1 cellular context compared by ENCODE assay signal in the genomic region with DNA sequence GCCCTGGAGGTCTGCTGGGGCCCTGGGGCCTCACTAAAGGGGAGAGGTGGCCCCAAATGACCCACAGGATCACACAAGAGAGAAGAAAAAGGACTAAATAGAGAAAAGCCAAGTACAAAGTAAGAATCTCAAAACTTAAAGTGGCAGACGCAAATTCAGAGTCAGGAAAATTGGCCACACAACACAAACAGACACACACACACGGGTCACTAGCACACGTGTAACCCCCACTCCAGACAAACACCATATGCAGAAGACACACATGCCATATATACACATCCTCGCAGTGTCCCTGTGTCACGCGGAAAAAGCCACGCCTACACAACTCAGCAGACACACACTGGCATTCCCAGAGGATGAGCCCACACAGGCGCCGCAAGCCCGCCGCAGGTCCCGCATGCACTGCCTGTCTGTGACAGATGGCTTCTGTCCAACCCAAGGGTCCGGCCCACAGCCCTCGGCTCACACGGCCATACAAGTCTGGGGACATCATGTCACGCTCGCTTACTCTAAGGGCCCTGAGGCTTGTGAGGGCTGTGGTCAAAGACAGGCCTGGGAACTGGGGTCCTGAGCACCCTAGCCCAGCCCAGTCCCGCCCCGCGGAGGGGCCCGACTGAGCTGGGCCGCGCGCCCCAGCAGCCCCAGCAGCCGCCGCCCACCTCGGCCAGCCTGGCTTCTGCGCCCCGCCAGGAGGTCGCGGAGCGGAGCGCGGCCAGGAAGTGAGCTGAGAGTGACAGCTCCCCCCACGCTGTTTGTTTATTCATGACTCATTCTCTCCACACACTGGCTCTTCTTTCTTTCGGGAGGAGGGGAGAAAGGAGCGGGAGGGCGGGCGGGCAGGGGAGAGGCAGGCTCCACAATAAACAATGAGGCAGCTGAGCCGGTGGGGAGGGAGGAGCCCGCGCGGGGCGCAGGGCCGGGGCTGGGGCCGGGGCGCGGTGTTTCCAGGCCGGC.
TF ChIP-seq lines count a peak whose summit lies in the region.

No MANE protein-coding gene starts in this region.

TF ChIP-seq in GM12878, 131 proteins besides CTCF, POLR2A, EP300 and RAD21 (continued from another document):
- TF ChIP-seq, protein P1, sequence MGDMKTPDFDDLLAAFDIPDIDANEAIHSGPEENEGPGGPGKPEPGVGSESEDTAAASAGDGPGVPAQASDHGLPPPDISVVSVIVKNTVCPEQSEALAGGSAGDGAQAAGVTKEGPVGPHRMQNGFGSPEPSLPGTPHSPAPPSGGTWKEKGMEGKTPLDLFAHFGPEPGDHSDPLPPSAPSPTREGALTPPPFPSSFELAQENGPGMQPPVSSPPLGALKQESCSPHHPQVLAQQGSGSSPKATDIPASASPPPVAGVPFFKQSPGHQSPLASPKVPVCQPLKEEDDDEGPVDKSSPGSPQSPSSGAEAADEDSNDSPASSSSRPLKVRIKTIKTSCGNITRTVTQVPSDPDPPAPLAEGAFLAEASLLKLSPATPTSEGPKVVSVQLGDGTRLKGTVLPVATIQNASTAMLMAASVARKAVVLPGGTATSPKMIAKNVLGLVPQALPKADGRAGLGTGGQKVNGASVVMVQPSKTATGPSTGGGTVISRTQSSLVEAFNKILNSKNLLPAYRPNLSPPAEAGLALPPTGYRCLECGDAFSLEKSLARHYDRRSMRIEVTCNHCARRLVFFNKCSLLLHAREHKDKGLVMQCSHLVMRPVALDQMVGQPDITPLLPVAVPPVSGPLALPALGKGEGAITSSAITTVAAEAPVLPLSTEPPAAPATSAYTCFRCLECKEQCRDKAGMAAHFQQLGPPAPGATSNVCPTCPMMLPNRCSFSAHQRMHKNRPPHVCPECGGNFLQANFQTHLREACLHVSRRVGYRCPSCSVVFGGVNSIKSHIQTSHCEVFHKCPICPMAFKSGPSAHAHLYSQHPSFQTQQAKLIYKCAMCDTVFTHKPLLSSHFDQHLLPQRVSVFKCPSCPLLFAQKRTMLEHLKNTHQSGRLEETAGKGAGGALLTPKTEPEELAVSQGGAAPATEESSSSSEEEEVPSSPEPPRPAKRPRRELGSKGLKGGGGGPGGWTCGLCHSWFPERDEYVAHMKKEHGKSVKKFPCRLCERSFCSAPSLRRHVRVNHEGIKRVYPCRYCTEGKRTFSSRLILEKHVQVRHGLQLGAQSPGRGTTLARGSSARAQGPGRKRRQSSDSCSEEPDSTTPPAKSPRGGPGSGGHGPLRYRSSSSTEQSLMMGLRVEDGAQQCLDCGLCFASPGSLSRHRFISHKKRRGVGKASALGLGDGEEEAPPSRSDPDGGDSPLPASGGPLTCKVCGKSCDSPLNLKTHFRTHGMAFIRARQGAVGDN (IDR thresholded peaks at IDR 0.05) = peak; percentile 46; the same call in 1 of the 2 replicates
- TF ChIP-seq, protein P2, sequence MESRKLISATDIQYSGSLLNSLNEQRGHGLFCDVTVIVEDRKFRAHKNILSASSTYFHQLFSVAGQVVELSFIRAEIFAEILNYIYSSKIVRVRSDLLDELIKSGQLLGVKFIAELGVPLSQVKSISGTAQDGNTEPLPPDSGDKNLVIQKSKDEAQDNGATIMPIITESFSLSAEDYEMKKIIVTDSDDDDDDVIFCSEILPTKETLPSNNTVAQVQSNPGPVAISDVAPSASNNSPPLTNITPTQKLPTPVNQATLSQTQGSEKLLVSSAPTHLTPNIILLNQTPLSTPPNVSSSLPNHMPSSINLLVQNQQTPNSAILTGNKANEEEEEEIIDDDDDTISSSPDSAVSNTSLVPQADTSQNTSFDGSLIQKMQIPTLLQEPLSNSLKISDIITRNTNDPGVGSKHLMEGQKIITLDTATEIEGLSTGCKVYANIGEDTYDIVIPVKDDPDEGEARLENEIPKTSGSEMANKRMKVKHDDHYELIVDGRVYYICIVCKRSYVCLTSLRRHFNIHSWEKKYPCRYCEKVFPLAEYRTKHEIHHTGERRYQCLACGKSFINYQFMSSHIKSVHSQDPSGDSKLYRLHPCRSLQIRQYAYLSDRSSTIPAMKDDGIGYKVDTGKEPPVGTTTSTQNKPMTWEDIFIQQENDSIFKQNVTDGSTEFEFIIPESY (IDR thresholded peaks at IDR 0.05) = 0 out of 2 replicates have a peak, but pooled peaks have one; percentile 22
- TF ChIP-seq SMAD1 (IDR thresholded peaks at IDR 0.05; ENCODE audit: low read depth, partially characterized antibody) (no peak), GATAD2B (conservative IDR thresholded peaks at IDR 0.05; ENCODE audit: low read depth) (peak; percentile 77; the same call in 1 of the 2 replicates), PML (IDR thresholded peaks at IDR 0.05; ENCODE audit: low read length) (no peak), POU2F2 (IDR thresholded peaks at IDR 0.05; ENCODE audit: borderline replicate concordance, low read depth, low read length) (peak; percentile 90; the same call in 2 of the 3 replicates), CREM (IDR thresholded peaks at IDR 0.05; ENCODE audit: low read depth) (no peak), CBX3 (IDR thresholded peaks at IDR 0.05; ENCODE audit: borderline replicate concordance, low read depth) (no peak), HCFC1 (IDR thresholded peaks at IDR 0.05; ENCODE audit: low read length) (no peak), RUNX3 (IDR thresholded peaks at IDR 0.05; ENCODE audit: low read length) (no peak), SMC3 (IDR thresholded peaks at IDR 0.05; ENCODE audit: borderline replicate concordance, low read length) (no peak), HDAC2 (IDR thresholded peaks at IDR 0.05) (no peak), BMI1 (IDR thresholded peaks at IDR 0.05; ENCODE audit: borderline replicate concordance) (no peak), STAT3 (IDR thresholded peaks at IDR 0.05; ENCODE audit: low read depth, low read length) (no peak), MYB (IDR thresholded peaks at IDR 0.05; ENCODE audit: borderline replicate concordance, low read depth, low read length) (no peak), HDGF (IDR thresholded peaks at IDR 0.05) (0 out of 2 replicates have a peak, but pooled peaks have one; percentile 15), TAF1 (IDR thresholded peaks at IDR 0.05; ENCODE audit: borderline replicate concordance, low read depth, low read length) (no peak), LARP7 (IDR thresholded peaks at IDR 0.05) (peak; percentile 74), EZH2 (IDR thresholded peaks at IDR 0.05; ENCODE audit: borderline replicate concordance, control insufficient read depth, low read depth, low read length) (no peak), BACH1 (IDR thresholded peaks at IDR 0.05; ENCODE audit: borderline replicate concordance) (peak; percentile 45; the same call in 1 of the 2 replicates), EGR1 (IDR thresholded peaks at IDR 0.05; ENCODE audit: borderline replicate concordance in 1 of 2, low read depth in 2 of 2, low read length in 2 of 2) (peak in 1 of 2 experiments; percentile 16; a peak in 1 of 3 replicates), YBX1 (IDR thresholded peaks at IDR 0.05) (no peak), NR2F1 (conservative IDR thresholded peaks at IDR 0.05) (peak; percentile 35; the same call in 1 of the 2 replicates), EED (IDR thresholded peaks at IDR 0.05; ENCODE audit: low read depth) (no peak), ZNF217 (IDR thresholded peaks at IDR 0.05) (no peak)
- TF ChIP-seq, protein P3, sequence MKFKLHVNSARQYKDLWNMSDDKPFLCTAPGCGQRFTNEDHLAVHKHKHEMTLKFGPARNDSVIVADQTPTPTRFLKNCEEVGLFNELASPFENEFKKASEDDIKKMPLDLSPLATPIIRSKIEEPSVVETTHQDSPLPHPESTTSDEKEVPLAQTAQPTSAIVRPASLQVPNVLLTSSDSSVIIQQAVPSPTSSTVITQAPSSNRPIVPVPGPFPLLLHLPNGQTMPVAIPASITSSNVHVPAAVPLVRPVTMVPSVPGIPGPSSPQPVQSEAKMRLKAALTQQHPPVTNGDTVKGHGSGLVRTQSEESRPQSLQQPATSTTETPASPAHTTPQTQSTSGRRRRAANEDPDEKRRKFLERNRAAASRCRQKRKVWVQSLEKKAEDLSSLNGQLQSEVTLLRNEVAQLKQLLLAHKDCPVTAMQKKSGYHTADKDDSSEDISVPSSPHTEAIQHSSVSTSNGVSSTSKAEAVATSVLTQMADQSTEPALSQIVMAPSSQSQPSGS (IDR thresholded peaks at IDR 0.05; ENCODE audit: low read length) = no peak
- TF ChIP-seq, protein P4, sequence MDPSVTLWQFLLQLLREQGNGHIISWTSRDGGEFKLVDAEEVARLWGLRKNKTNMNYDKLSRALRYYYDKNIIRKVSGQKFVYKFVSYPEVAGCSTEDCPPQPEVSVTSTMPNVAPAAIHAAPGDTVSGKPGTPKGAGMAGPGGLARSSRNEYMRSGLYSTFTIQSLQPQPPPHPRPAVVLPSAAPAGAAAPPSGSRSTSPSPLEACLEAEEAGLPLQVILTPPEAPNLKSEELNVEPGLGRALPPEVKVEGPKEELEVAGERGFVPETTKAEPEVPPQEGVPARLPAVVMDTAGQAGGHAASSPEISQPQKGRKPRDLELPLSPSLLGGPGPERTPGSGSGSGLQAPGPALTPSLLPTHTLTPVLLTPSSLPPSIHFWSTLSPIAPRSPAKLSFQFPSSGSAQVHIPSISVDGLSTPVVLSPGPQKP (IDR thresholded peaks at IDR 0.05; ENCODE audit: low read depth, low read length) = no peak
- TF ChIP-seq, protein P5, sequence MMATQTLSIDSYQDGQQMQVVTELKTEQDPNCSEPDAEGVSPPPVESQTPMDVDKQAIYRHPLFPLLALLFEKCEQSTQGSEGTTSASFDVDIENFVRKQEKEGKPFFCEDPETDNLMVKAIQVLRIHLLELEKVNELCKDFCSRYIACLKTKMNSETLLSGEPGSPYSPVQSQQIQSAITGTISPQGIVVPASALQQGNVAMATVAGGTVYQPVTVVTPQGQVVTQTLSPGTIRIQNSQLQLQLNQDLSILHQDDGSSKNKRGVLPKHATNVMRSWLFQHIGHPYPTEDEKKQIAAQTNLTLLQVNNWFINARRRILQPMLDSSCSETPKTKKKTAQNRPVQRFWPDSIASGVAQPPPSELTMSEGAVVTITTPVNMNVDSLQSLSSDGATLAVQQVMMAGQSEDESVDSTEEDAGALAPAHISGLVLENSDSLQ (IDR thresholded peaks at IDR 0.05) = peak; percentile 94
- TF ChIP-seq, protein P6, sequence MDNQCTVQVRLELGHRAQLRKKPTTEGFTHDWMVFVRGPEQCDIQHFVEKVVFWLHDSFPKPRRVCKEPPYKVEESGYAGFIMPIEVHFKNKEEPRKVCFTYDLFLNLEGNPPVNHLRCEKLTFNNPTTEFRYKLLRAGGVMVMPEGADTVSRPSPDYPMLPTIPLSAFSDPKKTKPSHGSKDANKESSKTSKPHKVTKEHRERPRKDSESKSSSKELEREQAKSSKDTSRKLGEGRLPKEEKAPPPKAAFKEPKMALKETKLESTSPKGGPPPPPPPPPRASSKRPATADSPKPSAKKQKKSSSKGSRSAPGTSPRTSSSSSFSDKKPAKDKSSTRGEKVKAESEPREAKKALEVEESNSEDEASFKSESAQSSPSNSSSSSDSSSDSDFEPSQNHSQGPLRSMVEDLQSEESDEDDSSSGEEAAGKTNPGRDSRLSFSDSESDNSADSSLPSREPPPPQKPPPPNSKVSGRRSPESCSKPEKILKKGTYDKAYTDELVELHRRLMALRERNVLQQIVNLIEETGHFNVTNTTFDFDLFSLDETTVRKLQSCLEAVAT (IDR thresholded peaks at IDR 0.05) = peak; percentile 57; the same call in 1 of the 2 replicates
- TF ChIP-seq, protein P7, sequence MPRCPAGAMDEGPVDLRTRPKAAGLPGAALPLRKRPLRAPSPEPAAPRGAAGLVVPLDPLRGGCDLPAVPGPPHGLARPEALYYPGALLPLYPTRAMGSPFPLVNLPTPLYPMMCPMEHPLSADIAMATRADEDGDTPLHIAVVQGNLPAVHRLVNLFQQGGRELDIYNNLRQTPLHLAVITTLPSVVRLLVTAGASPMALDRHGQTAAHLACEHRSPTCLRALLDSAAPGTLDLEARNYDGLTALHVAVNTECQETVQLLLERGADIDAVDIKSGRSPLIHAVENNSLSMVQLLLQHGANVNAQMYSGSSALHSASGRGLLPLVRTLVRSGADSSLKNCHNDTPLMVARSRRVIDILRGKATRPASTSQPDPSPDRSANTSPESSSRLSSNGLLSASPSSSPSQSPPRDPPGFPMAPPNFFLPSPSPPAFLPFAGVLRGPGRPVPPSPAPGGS (IDR thresholded peaks at IDR 0.05; ENCODE audit: borderline replicate concordance, insufficient read depth, low read depth, low read length, poor library complexity, severe bottlenecking) = no peak
- TF ChIP-seq, protein P8, sequence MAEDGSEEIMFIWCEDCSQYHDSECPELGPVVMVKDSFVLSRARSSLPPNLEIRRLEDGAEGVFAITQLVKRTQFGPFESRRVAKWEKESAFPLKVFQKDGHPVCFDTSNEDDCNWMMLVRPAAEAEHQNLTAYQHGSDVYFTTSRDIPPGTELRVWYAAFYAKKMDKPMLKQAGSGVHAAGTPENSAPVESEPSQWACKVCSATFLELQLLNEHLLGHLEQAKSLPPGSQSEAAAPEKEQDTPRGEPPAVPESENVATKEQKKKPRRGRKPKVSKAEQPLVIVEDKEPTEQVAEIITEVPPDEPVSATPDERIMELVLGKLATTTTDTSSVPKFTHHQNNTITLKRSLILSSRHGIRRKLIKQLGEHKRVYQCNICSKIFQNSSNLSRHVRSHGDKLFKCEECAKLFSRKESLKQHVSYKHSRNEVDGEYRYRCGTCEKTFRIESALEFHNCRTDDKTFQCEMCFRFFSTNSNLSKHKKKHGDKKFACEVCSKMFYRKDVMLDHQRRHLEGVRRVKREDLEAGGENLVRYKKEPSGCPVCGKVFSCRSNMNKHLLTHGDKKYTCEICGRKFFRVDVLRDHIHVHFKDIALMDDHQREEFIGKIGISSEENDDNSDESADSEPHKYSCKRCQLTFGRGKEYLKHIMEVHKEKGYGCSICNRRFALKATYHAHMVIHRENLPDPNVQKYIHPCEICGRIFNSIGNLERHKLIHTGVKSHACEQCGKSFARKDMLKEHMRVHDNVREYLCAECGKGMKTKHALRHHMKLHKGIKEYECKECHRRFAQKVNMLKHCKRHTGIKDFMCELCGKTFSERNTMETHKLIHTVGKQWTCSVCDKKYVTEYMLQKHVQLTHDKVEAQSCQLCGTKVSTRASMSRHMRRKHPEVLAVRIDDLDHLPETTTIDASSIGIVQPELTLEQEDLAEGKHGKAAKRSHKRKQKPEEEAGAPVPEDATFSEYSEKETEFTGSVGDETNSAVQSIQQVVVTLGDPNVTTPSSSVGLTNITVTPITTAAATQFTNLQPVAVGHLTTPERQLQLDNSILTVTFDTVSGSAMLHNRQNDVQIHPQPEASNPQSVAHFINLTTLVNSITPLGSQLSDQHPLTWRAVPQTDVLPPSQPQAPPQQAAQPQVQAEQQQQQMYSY (CRISPR knock-in tag; IDR thresholded peaks at IDR 0.05) = no peak
